15 cellular contexts compared by ENCODE assay signal in genomic region chr1:10932088-10932487, GRCh38.
DNase-seq lines count a peak whose midpoint lies in the region; ATAC-seq and TF ChIP-seq lines count a peak whose summit lies in the region.
"Had no signal": no experiment of that assay in that cellular context is flagged by ENCODE, and none has a peak within 500 bp of the region (broad histone marks: within the 10 kb centered on the region; RNA-seq: fewer than 3 reads in every experiment).

No MANE protein-coding gene starts in this region.

- TF ChIP-seq CTCF in foreskin fibroblast (IDR thresholded peaks at IDR 0.05; ENCODE audit: low read depth, low read length) = no peak

- H3K9me3 Mint-ChIP-seq in activated naive CD4-positive, alpha-beta T cell treated with anti-CD3 and anti-CD28 coated beads, Interleukin-2, amount 10 ng/mL, durations not matched to agents 7 days and 5 days = peaks cover 19% of the 10 kb centered on the region

- H3K4me1 ChIP-seq in HAP-1 = no peaks in the 10 kb centered on the region
- H3K4me1 ChIP-seq: heart left ventricle, SJCRH30 had no signal

- intact Hi-C loops in left ventricle myocardium superior (cut with micrococcal nuclease) = no loop called here

- in situ Hi-C loops in HAP-1 (cut with MboI; ENCODE audit: low sequenced_read_pairs) = no loop called here

- peaks cover 75% of the 10 kb centered on the region for H3K27me3 Mint-ChIP-seq in activated naive CD4-positive, alpha-beta T cell treated with anti-CD3 and anti-CD28 coated beads, Interleukin-2, amount 10 ng/mL, durations not matched to agents 7 days and 5 days

- H3K27ac Mint-ChIP-seq in activated naive CD4-positive, alpha-beta T cell treated with anti-CD3 and anti-CD28 coated beads, Interleukin-2, amount 10 ng/mL, durations not matched to agents 7 days and 5 days = peak overlapping the region; percentile 75
- H3K27ac Mint-ChIP-seq: progenitor cell of endocrine pancreas had no signal

- H3K4me3 ChIP-seq in foreskin fibroblast (ENCODE audit: low read depth in 1 of 2, low read length in 2 of 2) = no peak overlapping the region
- no peak overlapping the region for H3K4me3 ChIP-seq in HAP-1
- H3K4me3 ChIP-seq: heart left ventricle, SJCRH30 had no signal

- no peaks in the 10 kb centered on the region for H3K27me3 ChIP-seq in HAP-1 (ENCODE audit: low read depth)

- peaks cover 16% of the 10 kb centered on the region for H3K4me1 Mint-ChIP-seq in activated naive CD4-positive, alpha-beta T cell treated with anti-CD3 and anti-CD28 coated beads, Interleukin-2, amount 10 ng/mL, durations not matched to agents 7 days and 5 days

- CTCF ChIA-PET in activated naive CD4-positive, alpha-beta T cell treated with anti-CD3 and anti-CD28 coated beads, Interleukin-2, amount 10 ng/mL, durations not matched to agents 7 days and 5 days (lab: Charles Lee) = no interaction called here

- peak; percentile 93 for ATAC-seq in stimulated activated naive CD8-positive, alpha-beta T cell treated with anti-CD3 and anti-CD28 coated beads, Interleukin-15, Interleukin-2, amounts not matched to agents 100 U/mL and 50 U/mL, for 24 hours
- no peak for ATAC-seq in left ventricle myocardium superior
- ATAC-seq: heart left ventricle had no signal

- H3K36me3 ChIP-seq in HAP-1 (replicated peaks) = no peaks in the 10 kb centered on the region
- H3K36me3 ChIP-seq: heart left ventricle, SJCRH30 had no signal

- H3K9me3 ChIP-seq in HAP-1 = peaks cover 5% of the 10 kb centered on the region; the same call in 1 of the 2 replicates

- DNase-seq in stimulated activated CD4-positive, alpha-beta T cell treated with anti-CD3 and anti-CD28 coated beads, Interleukin-1b, Interleukin-23, amount 100 ng/mL, for 48 hours = peak; percentile 56
- no peak for DNase-seq in stimulated activated CD4-positive, alpha-beta T cell treated with anti-CD3 and anti-CD28 coated beads, Interleukin-4, amount 100 ng/mL, for 1 hour
- peak; percentile 52 for DNase-seq in NOMO-1 treated with DMSO at 0.1 percent for 48 hours (lab: John Stamatoyannopoulos, UW; ENCODE audit: unreplicated experiment)
- peak; percentile 68 for DNase-seq in activated naive CD4-positive, alpha-beta T cell treated with anti-CD3 and anti-CD28 coated beads, Interleukin-2, amount 10 ng/mL, durations not matched to agents 7 days and 5 days
- peak; percentile 27 for DNase-seq in stimulated activated naive CD8-positive, alpha-beta T cell treated with anti-CD3 and anti-CD28 coated beads, Interleukin-15, Interleukin-2, amounts not matched to agents 100 U/mL and 50 U/mL, for 24 hours
- no peak for DNase-seq in foreskin fibroblast
- DNase-seq in left ventricle myocardium superior = no peak
- DNase-seq in HAP-1 (ENCODE audit: low spot score in 2 of 2) = no peak
- DNase-seq: DMS53, GOT3, Karpas-422, NCI-H2029, SJCRH30 had no signal

- no peak overlapping the region for H3K4me3 Mint-ChIP-seq in activated naive CD4-positive, alpha-beta T cell treated with anti-CD3 and anti-CD28 coated beads, Interleukin-2, amount 10 ng/mL, durations not matched to agents 7 days and 5 days

- no peaks in the 10 kb centered on the region for H3K36me3 Mint-ChIP-seq in activated naive CD4-positive, alpha-beta T cell treated with anti-CD3 and anti-CD28 coated beads, Interleukin-2, amount 10 ng/mL, durations not matched to agents 7 days and 5 days

Comparison
In these comparisons a context has a peak if more than half of its experiments do, and no peak if none do; other contexts are left out.
1. DNase-seq: peak in stimulated activated CD4-positive, alpha-beta T cell treated with anti-CD3 and anti-CD28 coated beads, Interleukin-1b, Interleukin-23, amount 100 ng/mL, for 48 hours (single experiment), NOMO-1 treated with DMSO at 0.1 percent for 48 hours (single experiment), activated naive CD4-positive, alpha-beta T cell treated with anti-CD3 and anti-CD28 coated beads, Interleukin-2, amount 10 ng/mL, durations not matched to agents 7 days and 5 days (single experiment) and stimulated activated naive CD8-positive, alpha-beta T cell treated with anti-CD3 and anti-CD28 coated beads, Interleukin-15, Interleukin-2, amounts not matched to agents 100 U/mL and 50 U/mL, for 24 hours (single experiment); none in stimulated activated CD4-positive, alpha-beta T cell treated with anti-CD3 and anti-CD28 coated beads, Interleukin-4, amount 100 ng/mL, for 1 hour (single experiment), foreskin fibroblast (0 of 2), left ventricle myocardium superior (single experiment) and HAP-1 (0 of 2).